8 cellular contexts compared by ENCODE assay signal in the genomic region with DNA sequence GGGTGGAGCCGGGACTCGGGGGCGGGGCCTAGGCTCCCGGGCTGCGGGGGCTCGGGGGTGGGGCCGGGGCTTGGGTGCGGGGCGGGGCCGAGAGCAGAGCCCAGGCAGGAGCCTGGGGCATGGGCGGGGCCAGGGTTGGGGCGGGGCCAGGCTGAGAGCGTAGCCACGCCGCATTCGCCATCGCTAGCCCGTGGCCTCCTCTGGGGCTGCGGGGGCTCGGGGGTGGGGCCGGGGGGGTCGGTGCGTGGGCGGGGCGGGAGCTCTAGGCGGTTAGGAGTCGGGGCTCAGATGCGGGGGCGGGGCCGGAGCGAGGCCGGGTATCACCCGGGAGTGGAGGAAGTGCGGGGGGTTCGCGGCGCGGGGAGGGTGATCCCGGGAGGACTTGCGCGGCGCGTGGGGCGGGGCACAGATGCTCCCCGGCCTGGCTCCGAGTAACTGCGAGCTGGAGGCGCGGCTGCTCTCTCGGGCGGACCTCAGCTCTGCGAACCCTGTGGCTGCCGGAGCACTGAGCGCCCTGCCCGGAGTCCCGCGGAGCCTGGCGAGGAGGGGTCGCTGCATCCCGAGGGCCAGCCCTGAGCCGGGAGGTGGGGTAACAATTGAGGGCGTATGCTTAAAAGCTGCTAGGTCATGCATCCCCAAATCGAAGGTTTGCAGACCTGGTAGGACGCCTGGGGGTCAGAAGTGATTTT. TPM values are rescaled to one million over a fixed set of nuclear protein-coding genes. Genes with fewer than 3 reads are reported as not detected.
DNase-seq lines count a peak whose midpoint lies in the region; ATAC-seq and TF ChIP-seq lines count a peak whose summit lies in the region.

No MANE protein-coding gene starts in this region.

- H3K9me3 ChIP-seq in A673 (ENCODE audit: low read depth, low read length, poor library complexity, severe bottlenecking) = no peaks in the 10 kb centered on the region
- no peaks in the 10 kb centered on the region for H3K9me3 ChIP-seq in iPS-18c (ENCODE audit: control insufficient read depth, insufficient read depth, low read length)
- no peaks in the 10 kb centered on the region for H3K9me3 ChIP-seq in skeletal muscle satellite cell (replicated peaks; ENCODE audit: low read length)

- H3K27me3 ChIP-seq in A673 (replicated peaks; ENCODE audit: insufficient read depth, low read depth, low read length, poor library complexity) = no peaks in the 10 kb centered on the region
- no peaks in the 10 kb centered on the region for H3K27me3 ChIP-seq in skeletal muscle satellite cell (ENCODE audit: control insufficient read depth, insufficient read depth, low read length)

- peaks cover 2% of the 10 kb centered on the region for H3K36me3 ChIP-seq in A673 (ENCODE audit: insufficient read depth, low read length, poor library complexity, severe bottlenecking)
- H3K36me3 ChIP-seq in skeletal muscle satellite cell (ENCODE audit: insufficient read depth, low read length) = peaks cover 16% of the 10 kb centered on the region

- CTCF ChIA-PET in A673 (lab: Charles Lee) = interaction anchor here (0.6 to 0.7 kb wide), 2 partner anchors 115 to 147 kb away, joined by 5 read pairs; a partner anchor contains a TSS

- in situ Hi-C loops in T47D (cut with HindIII; ENCODE audit: low pct_unique_long_range_greater_than_20kb, low sequenced_read_pairs) = no loop called here

- DNase-seq in A673 (ENCODE audit: low spot score) (peak; percentile 96), NCI-H2171 treated with DMSO at 0.1 percent for 48 hours (lab: John Stamatoyannopoulos, UW) (peak; percentile 90), T47D (ENCODE audit: low read depth in 1 of 2, low spot score in 1 of 2) (peak; percentile 94 to 97)

- H3K9ac ChIP-seq in skeletal muscle satellite cell (ENCODE audit: low read depth, low read length) = peak overlapping the region; percentile 70

- TF ChIP-seq CTCF in A673 (conservative IDR thresholded peaks at IDR 0.05; ENCODE audit: low read depth, low read length) = no peak
- no peak for TF ChIP-seq CTCF in VCaP (conservative IDR thresholded peaks at IDR 0.05)

- ATAC-seq in GM18867 (IDR thresholded peaks at IDR 0.05; ENCODE audit: unreplicated experiment) (peak; percentile 72), HG03097 (IDR thresholded peaks at IDR 0.05; ENCODE audit: low FRiP score, unreplicated experiment) (peak; percentile 62)

- POLR2A ChIA-PET in A673 (lab: Charles Lee; ENCODE audit: low non-redundant PET) = interaction anchor here (0.6 kb wide), 1 partner anchor 18 kb away, joined by 4 read pairs; no protein-coding TSS in a partner anchor

- H3K4me1 ChIP-seq in A673 (ENCODE audit: insufficient read depth, low read length, poor library complexity, severe bottlenecking) (peaks cover 2% of the 10 kb centered on the region), skeletal muscle satellite cell (ENCODE audit: control insufficient read depth, insufficient read depth, low read length) (peaks cover 16% of the 10 kb centered on the region)

- intact Hi-C loops in A673 (cut with micrococcal nuclease; ENCODE audit: unreplicated experiment) = no loop called here

- H3K27ac ChIP-seq in A673 (ENCODE audit: low read depth, low read length, poor library complexity, severe bottlenecking) (peak overlapping the region; percentile 75), VCaP (peak overlapping the region; percentile 64)

- H3K4me2 ChIP-seq in skeletal muscle satellite cell (ENCODE audit: low read length) = peak overlapping the region; percentile 97

- peak overlapping the region; percentile 56 for H3K4me3 ChIP-seq in A673 (ENCODE audit: low read depth, low read length, poor library complexity, severe bottlenecking)
- H3K4me3 ChIP-seq in iPS-18c (ENCODE audit: insufficient read depth, low read depth, low read length) = peak overlapping the region; percentile 73
- H3K4me3 ChIP-seq in skeletal muscle satellite cell (ENCODE audit: low read length) = peak overlapping the region; percentile 91

- BruUV-seq in A673 (replicated peaks; lab: Mats Ljungman, UMichigan) = no TSS peak

RNA-seq across cellular contexts. Expression of a gene that starts 0.4 kb away (rescaled TPM):
- total RNA-seq in A673 (2021) = 56.3 and 70.4 TPM in 2 replicates
- 106 and 110 TPM in 2 replicates for total RNA-seq in skeletal muscle satellite cell (2012; rRNA removed)

RNA-seq across cellular contexts. Expression of a gene that starts 56.9 kb away (rescaled TPM):
- not detected in 2 replicates for total RNA-seq in A673 (2021)
- total RNA-seq in skeletal muscle satellite cell (2012; rRNA removed) = not detected in 2 replicates

Comparison
In these comparisons a context has a peak if more than half of its experiments do, and no peak if none do; other contexts are left out.
1. Peak in every context shown above with its lines: DNase-seq, ATAC-seq, H3K4me3 ChIP-seq and H3K27ac ChIP-seq.